ENCODE assay signal across 1 cellular context in the genomic region with DNA sequence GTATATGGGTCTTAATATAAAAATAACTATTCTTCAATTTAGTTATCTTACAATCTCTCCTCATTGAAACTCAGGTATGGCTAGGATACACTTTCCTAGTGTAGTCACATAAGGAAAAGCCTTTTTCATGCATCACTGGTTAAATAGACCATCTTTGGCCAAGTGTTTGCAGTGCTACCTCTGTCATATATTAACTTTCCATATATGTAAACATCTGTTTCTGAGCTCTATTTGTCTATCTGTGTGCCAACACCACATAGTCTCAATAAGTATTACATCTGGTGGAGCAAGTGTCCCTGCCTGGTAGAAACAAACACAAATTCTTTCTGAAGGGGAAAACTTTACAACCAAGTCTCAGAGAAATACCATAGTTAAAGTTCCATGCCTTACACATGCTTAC.
TF ChIP-seq lines count a peak whose summit lies in the region.

No MANE protein-coding gene starts in this region.

TF ChIP-seq in HepG2, 621 proteins besides CTCF, POLR2A, EP300 and RAD21 (continued from another document):
- TF ChIP-seq ZBTB14 (CRISPR knock-in tag; IDR thresholded peaks at IDR 0.05) (no peak), ZNF484 (CRISPR knock-in tag; IDR thresholded peaks at IDR 0.05; ENCODE audit: borderline replicate concordance, low read depth) (no peak), KAT2B (IDR thresholded peaks at IDR 0.05; ENCODE audit: borderline replicate concordance, low read depth, low read length) (no peak), ZNF557 (CRISPR knock-in tag; IDR thresholded peaks at IDR 0.05) (no peak), FOXA3 (CRISPR knock-in tag; IDR thresholded peaks at IDR 0.05) (peak; percentile 46; the same call in 1 of the 2 replicates), ZFP62 (CRISPR knock-in tag; IDR thresholded peaks at IDR 0.05) (no peak), BRF2 (CRISPR knock-in tag; IDR thresholded peaks at IDR 0.05) (no peak), ZNF580 (CRISPR knock-in tag; IDR thresholded peaks at IDR 0.05; ENCODE audit: borderline replicate concordance, low read depth) (no peak), NFE2L1 (CRISPR knock-in tag; IDR thresholded peaks at IDR 0.05; ENCODE audit: borderline replicate concordance) (no peak), KDM5B (CRISPR knock-in tag; IDR thresholded peaks at IDR 0.05; ENCODE audit: borderline replicate concordance) (no peak), FOXA1 (IDR thresholded peaks at IDR 0.05) (no peak), FOXA1 (CRISPR knock-in tag; IDR thresholded peaks at IDR 0.05) (peak; percentile 39; the same call in 1 of the 2 replicates), CEBPB (IDR thresholded peaks at IDR 0.05; ENCODE audit: borderline replicate concordance, low read depth, low read length) (0 out of 2 replicates have a peak, but pooled peaks have one; percentile 26), SMYD3 (CRISPR knock-in tag; IDR thresholded peaks at IDR 0.05) (no peak), ZNF138 (CRISPR knock-in tag; IDR thresholded peaks at IDR 0.05; ENCODE audit: low read depth) (no peak), SNAPC2 (CRISPR knock-in tag; IDR thresholded peaks at IDR 0.05) (no peak), ZNF530 (CRISPR knock-in tag; IDR thresholded peaks at IDR 0.05; ENCODE audit: low read depth) (no peak), GATAD2A (CRISPR knock-in tag; IDR thresholded peaks at IDR 0.05) (0 out of 2 replicates have a peak, but pooled peaks have one; percentile 27), ZNF282 (IDR thresholded peaks at IDR 0.05; ENCODE audit: partially characterized antibody) (no peak), ZNF275 (CRISPR knock-in tag; IDR thresholded peaks at IDR 0.05; ENCODE audit: borderline replicate concordance) (no peak), KDM3A (CRISPR knock-in tag; IDR thresholded peaks at IDR 0.05; ENCODE audit: low read depth) (no peak), HES4 (CRISPR knock-in tag; IDR thresholded peaks at IDR 0.05; ENCODE audit: borderline replicate concordance) (no peak), SATB2 (CRISPR knock-in tag; IDR thresholded peaks at IDR 0.05) (no peak)
- TF ChIP-seq, protein P1, sequence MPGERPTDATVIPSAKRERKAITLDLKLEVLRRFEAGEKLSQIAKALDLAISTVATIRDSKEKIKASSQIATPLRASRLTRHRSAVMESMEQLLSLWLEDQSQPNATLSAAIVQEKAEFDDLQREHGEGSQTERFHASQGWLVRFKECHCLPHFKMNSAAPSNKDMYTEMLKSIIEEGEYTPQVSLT (CRISPR knock-in tag; IDR thresholded peaks at IDR 0.05; ENCODE audit: borderline replicate concordance, low read depth) = no peak
- TF ChIP-seq, protein P2, sequence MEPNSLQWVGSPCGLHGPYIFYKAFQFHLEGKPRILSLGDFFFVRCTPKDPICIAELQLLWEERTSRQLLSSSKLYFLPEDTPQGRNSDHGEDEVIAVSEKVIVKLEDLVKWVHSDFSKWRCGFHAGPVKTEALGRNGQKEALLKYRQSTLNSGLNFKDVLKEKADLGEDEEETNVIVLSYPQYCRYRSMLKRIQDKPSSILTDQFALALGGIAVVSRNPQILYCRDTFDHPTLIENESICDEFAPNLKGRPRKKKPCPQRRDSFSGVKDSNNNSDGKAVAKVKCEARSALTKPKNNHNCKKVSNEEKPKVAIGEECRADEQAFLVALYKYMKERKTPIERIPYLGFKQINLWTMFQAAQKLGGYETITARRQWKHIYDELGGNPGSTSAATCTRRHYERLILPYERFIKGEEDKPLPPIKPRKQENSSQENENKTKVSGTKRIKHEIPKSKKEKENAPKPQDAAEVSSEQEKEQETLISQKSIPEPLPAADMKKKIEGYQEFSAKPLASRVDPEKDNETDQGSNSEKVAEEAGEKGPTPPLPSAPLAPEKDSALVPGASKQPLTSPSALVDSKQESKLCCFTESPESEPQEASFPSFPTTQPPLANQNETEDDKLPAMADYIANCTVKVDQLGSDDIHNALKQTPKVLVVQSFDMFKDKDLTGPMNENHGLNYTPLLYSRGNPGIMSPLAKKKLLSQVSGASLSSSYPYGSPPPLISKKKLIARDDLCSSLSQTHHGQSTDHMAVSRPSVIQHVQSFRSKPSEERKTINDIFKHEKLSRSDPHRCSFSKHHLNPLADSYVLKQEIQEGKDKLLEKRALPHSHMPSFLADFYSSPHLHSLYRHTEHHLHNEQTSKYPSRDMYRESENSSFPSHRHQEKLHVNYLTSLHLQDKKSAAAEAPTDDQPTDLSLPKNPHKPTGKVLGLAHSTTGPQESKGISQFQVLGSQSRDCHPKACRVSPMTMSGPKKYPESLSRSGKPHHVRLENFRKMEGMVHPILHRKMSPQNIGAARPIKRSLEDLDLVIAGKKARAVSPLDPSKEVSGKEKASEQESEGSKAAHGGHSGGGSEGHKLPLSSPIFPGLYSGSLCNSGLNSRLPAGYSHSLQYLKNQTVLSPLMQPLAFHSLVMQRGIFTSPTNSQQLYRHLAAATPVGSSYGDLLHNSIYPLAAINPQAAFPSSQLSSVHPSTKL (CRISPR knock-in tag; IDR thresholded peaks at IDR 0.05) = 0 out of 2 replicates have a peak, but pooled peaks have one; percentile 27
- TF ChIP-seq, protein P3, sequence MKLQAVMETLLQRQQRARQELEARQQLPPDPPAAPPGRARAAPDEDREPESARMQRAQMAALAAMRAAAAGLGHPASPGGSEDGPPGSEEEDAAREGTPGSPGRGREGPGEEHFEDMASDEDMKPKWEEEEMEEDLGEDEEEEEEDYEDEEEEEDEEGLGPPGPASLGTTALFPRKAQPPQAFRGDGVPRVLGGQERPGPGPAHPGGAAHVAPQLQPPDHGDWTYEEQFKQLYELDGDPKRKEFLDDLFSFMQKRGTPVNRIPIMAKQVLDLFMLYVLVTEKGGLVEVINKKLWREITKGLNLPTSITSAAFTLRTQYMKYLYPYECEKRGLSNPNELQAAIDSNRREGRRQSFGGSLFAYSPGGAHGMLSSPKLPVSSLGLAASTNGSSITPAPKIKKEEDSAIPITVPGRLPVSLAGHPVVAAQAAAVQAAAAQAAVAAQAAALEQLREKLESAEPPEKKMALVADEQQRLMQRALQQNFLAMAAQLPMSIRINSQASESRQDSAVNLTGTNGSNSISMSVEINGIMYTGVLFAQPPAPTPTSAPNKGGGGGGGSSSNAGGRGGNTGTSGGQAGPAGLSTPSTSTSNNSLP (IDR thresholded peaks at IDR 0.05; ENCODE audit: low read depth, low read length) = peak; percentile 44; the same call in 1 of the 2 replicates
